22 cellular contexts compared by ENCODE assay signal in genomic region chr11:100434821-100435641, GRCh38.
DNase-seq lines count a peak whose midpoint lies in the region; TF ChIP-seq lines count a peak whose summit lies in the region.
"Had no signal": no experiment of that assay in that cellular context is flagged by ENCODE, and none has a peak within 500 bp of the region (broad histone marks: within the 10 kb centered on the region; RNA-seq: fewer than 3 reads in every experiment).

No MANE protein-coding gene starts in this region.

- no peaks in the 10 kb centered on the region for H3K9me3 ChIP-seq in testis
- H3K9me3 ChIP-seq: ovary had no signal

- H3K27me3 ChIP-seq in testis = no peaks in the 10 kb centered on the region
- H3K27me3 ChIP-seq in H7 (ENCODE audit: control insufficient read depth, insufficient read depth, low read length) = no peaks in the 10 kb centered on the region
- H3K27me3 ChIP-seq: esophagus muscularis mucosa, ovary had no signal

- intact Hi-C loops in testis (cut with DNase I; ENCODE audit: low total_unique reads) = no loop called here

- H3K36me3 Mint-ChIP-seq in progenitor cell of endocrine pancreas (ENCODE audit: insufficient read depth) = no peaks in the 10 kb centered on the region
- H3K36me3 Mint-ChIP-seq: IgD-negative memory B cell, memory B cell, naive B cell had no signal

- no peaks in the 10 kb centered on the region for H3K27me3 Mint-ChIP-seq in progenitor cell of endocrine pancreas
- H3K27me3 Mint-ChIP-seq: IgD-negative memory B cell, memory B cell, naive B cell had no signal

- no peak for TF ChIP-seq CTCF in progenitor cell of endocrine pancreas (IDR thresholded peaks at IDR 0.05; ENCODE audit: unreplicated experiment)
- no peak for TF ChIP-seq CTCF in testis (IDR thresholded peaks at IDR 0.05)

- DNase-seq in NCI-H82 (lab: John Stamatoyannopoulos, UW) (peak; percentile 1), NCI-H82 treated with DMSO at 0.1 percent for 48 hours (lab: John Stamatoyannopoulos, UW; ENCODE audit: unreplicated experiment) (no peak), NCI-H345 (lab: John Stamatoyannopoulos, UW) (peak; percentile 72), dermis microvascular lymphatic vessel endothelial cell (ENCODE audit: low read depth in 2 of 2) (peak; percentile 14 to 51), progenitor cell of endocrine pancreas (ENCODE audit: low spot score, unreplicated experiment) (no peak), testis (no peak), H7 (no peak)
- no peak for DNase-seq in activated CD8-positive, alpha-beta memory T cell treated with anti-CD3 and anti-CD28 coated beads, Interleukin-2, amount 50 U/mL, for 4 hours
- DNase-seq: activated CD8-positive, alpha-beta memory T cell treated with anti-CD3 and anti-CD28 coated beads, Interleukin-2, amount 50 U/mL, for 48 hours; activated effector memory CD4-positive, alpha-beta T cell treated with anti-CD3 and anti-CD28 coated beads, Interleukin-2, amount 50 U/mL, for 16 hours; kidney glomerular epithelial cell; naive B cell; NCI-H187; NCI-H524; OCI-M1; ovary; SIG-M5; stimulated activated CD4-positive, alpha-beta T cell treated with anti-CD3 and anti-CD28 coated beads, Interleukin-15, amount 100 ng/mL, for 24 hours; T-helper 1 cell had no signal

- H3K4me1 Mint-ChIP-seq in progenitor cell of endocrine pancreas (ENCODE audit: low read depth) = peaks cover 5% of the 10 kb centered on the region
- H3K4me1 Mint-ChIP-seq: IgD-negative memory B cell, memory B cell, naive B cell had no signal

- TF ChIP-seq POLR2A in testis (IDR thresholded peaks at IDR 0.05) = no peak

- H3K4me1 ChIP-seq in testis = no peaks in the 10 kb centered on the region

- H3K9me3 Mint-ChIP-seq in progenitor cell of endocrine pancreas (ENCODE audit: low read depth) = no peaks in the 10 kb centered on the region
- H3K9me3 Mint-ChIP-seq: memory B cell had no signal

- peak overlapping the region; percentile 4 for H3K27ac Mint-ChIP-seq in progenitor cell of endocrine pancreas
- H3K27ac Mint-ChIP-seq: IgD-negative memory B cell, memory B cell had no signal

- H3K36me3 ChIP-seq in testis (ENCODE audit: low read depth, missing control alignments) = no peaks in the 10 kb centered on the region
- no peaks in the 10 kb centered on the region for H3K36me3 ChIP-seq in H7 (replicated peaks; ENCODE audit: control insufficient read depth, insufficient read depth, low read length)
- H3K36me3 ChIP-seq: esophagus muscularis mucosa, ovary had no signal

- no peak overlapping the region for H3K4me3 ChIP-seq in testis
- H3K4me3 ChIP-seq in H7 (ENCODE audit: insufficient read depth, low read depth, low read length) = no peak overlapping the region
- H3K4me3 ChIP-seq: esophagus muscularis mucosa, ovary had no signal

- no peak overlapping the region for H3K4me3 Mint-ChIP-seq in progenitor cell of endocrine pancreas (ENCODE audit: low read depth)
- H3K4me3 Mint-ChIP-seq: IgD-negative memory B cell, memory B cell, naive B cell had no signal

- no peak overlapping the region for H3K27ac ChIP-seq in testis
- H3K27ac ChIP-seq: esophagus muscularis mucosa, ovary had no signal

- WGBS in testis, 2 donors = 74 to 78% methylated on average over 10 of the region's 10 CpGs

Comparison
In these comparisons a context has a peak if more than half of its experiments do, and no peak if none do; other contexts are left out.
1. DNase-seq: peak in NCI-H82 (single experiment), NCI-H345 (single experiment) and dermis microvascular lymphatic vessel endothelial cell (2 of 2); none in NCI-H82 treated with DMSO at 0.1 percent for 48 hours (single experiment), progenitor cell of endocrine pancreas (single experiment), testis (single experiment), H7 (single experiment) and activated CD8-positive, alpha-beta memory T cell treated with anti-CD3 and anti-CD28 coated beads, Interleukin-2, amount 50 U/mL, for 4 hours (single experiment).